3 cellular contexts compared by ENCODE assay signal in genomic region chr17:37346879-37347402, GRCh38.
TF ChIP-seq lines count a peak whose summit lies in the region.

No MANE protein-coding gene starts in this region.

TF ChIP-seq in HEK293, 187 proteins besides CTCF, POLR2A, EP300 and RAD21:
- TF ChIP-seq SETDB1 (IDR thresholded peaks at IDR 0.05; ENCODE audit: insufficient read length, low read length): peak; percentile 86

TF ChIP-seq in K562, 482 proteins besides CTCF, POLR2A, EP300 and RAD21:
- peak; percentile 88 for TF ChIP-seq ZNF280A (IDR thresholded peaks at IDR 0.05; ENCODE audit: low read depth, partially characterized antibody)
- TF ChIP-seq CHD2 (IDR thresholded peaks at IDR 0.05; ENCODE audit: low read depth, low read length): peak; percentile 39; the same call in 1 of the 2 replicates
- peak; percentile 64; the same call in 1 of the 2 replicates for TF ChIP-seq CHAMP1 (IDR thresholded peaks at IDR 0.05)
- peak; percentile 47 to 57; a peak in 3 of 4 replicates for TF ChIP-seq TRIM24 (IDR thresholded peaks at IDR 0.05)
- TF ChIP-seq, protein P1, sequence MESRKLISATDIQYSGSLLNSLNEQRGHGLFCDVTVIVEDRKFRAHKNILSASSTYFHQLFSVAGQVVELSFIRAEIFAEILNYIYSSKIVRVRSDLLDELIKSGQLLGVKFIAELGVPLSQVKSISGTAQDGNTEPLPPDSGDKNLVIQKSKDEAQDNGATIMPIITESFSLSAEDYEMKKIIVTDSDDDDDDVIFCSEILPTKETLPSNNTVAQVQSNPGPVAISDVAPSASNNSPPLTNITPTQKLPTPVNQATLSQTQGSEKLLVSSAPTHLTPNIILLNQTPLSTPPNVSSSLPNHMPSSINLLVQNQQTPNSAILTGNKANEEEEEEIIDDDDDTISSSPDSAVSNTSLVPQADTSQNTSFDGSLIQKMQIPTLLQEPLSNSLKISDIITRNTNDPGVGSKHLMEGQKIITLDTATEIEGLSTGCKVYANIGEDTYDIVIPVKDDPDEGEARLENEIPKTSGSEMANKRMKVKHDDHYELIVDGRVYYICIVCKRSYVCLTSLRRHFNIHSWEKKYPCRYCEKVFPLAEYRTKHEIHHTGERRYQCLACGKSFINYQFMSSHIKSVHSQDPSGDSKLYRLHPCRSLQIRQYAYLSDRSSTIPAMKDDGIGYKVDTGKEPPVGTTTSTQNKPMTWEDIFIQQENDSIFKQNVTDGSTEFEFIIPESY (CRISPR knock-in tag; IDR thresholded peaks at IDR 0.05): 0 out of 2 replicates have a peak, but pooled peaks have one; percentile 34
- peak; percentile 83 for TF ChIP-seq TRIM28 (IDR thresholded peaks at IDR 0.05)
- peak; percentile 97 for TF ChIP-seq ZNF431 (CRISPR knock-in tag; IDR thresholded peaks at IDR 0.05)
- TF ChIP-seq CBX3 (IDR thresholded peaks at IDR 0.05; ENCODE audit: borderline replicate concordance in 1 of 2, low read length in 2 of 2): peak in 1 of 2 experiments; percentile 84; a peak in 1 of 3 replicates
- peak in 1 of 3 experiments; percentile 35 for TF ChIP-seq YY1 (IDR thresholded peaks at IDR 0.05; ENCODE audit: borderline replicate concordance in 1 of 3, control insufficient read depth in 1 of 3, extremely low read depth in 1 of 3, insufficient read depth in 3 of 3, insufficient read length in 1 of 3, insufficient replicate concordance in 2 of 3, low read depth in 1 of 3, low read length in 2 of 3)
- TF ChIP-seq EHMT2 (IDR thresholded peaks at IDR 0.05): peak; percentile 18; the same call in 1 of the 2 replicates
- peak; percentile 42 for TF ChIP-seq ZFP36 (IDR thresholded peaks at IDR 0.05; ENCODE audit: low read depth, low read length, partially characterized antibody)

TF ChIP-seq in HepG2, 621 proteins besides CTCF, POLR2A, EP300 and RAD21:
- peak; percentile 43; the same call in 1 of the 2 replicates for TF ChIP-seq POGZ (CRISPR knock-in tag; IDR thresholded peaks at IDR 0.05)
- peak; percentile 95 for TF ChIP-seq ZNF431 (CRISPR knock-in tag; IDR thresholded peaks at IDR 0.05; ENCODE audit: borderline replicate concordance, low read depth)
- TF ChIP-seq ZNF644 (CRISPR knock-in tag; IDR thresholded peaks at IDR 0.05; ENCODE audit: low read depth): peak; percentile 35; the same call in 1 of the 2 replicates
- TF ChIP-seq HNF4A (CRISPR knock-in tag; IDR thresholded peaks at IDR 0.05): peak; percentile 19; the same call in 1 of the 2 replicates
- TF ChIP-seq, protein P1 (CRISPR knock-in tag; IDR thresholded peaks at IDR 0.05): peak; percentile 21; the same call in 1 of the 2 replicates
- peak; percentile 22; the same call in 1 of the 2 replicates for TF ChIP-seq SAP130 (CRISPR knock-in tag; IDR thresholded peaks at IDR 0.05; ENCODE audit: low read depth)
- 0 out of 2 replicates have a peak, but pooled peaks have one; percentile 10 for TF ChIP-seq RXRB (CRISPR knock-in tag; IDR thresholded peaks at IDR 0.05; ENCODE audit: borderline replicate concordance)
- peak; percentile 55; the same call in 1 of the 2 replicates for TF ChIP-seq HOMEZ (CRISPR knock-in tag; IDR thresholded peaks at IDR 0.05; ENCODE audit: low read depth)
- peak; percentile 64 for TF ChIP-seq ZMYM4 (CRISPR knock-in tag; IDR thresholded peaks at IDR 0.05)
TF ChIP-seq in HepG2: peak in this region for 9; not testable (repeated sequence) for 612.
